ENCODE assay signal across 27 cellular contexts in genomic region chr18:7165846-7166393, GRCh38. TPM values are rescaled to one million over a fixed set of nuclear protein-coding genes. Genes with fewer than 3 reads are reported as not detected.
"Had no signal": no experiment of that assay in that cellular context is flagged by ENCODE, and none has a peak within 500 bp of the region (broad histone marks: within the 10 kb centered on the region; RNA-seq: fewer than 3 reads in every experiment).

No MANE protein-coding gene starts in this region.

- H3K9me3 ChIP-seq: gastrocnemius medialis, right lobe of liver, testis, tibial artery, upper lobe of left lung, uterus had no signal

- H3K4me3 ChIP-seq: dorsolateral prefrontal cortex, gastrocnemius medialis, lung, right lobe of liver, testis, tibial artery, upper lobe of left lung, uterus had no signal

- H3K36me3 ChIP-seq: gastrocnemius medialis, right lobe of liver, tibial artery, upper lobe of left lung, uterus had no signal

- H3K9me3 Mint-ChIP-seq: natural killer cell had no signal

- H3K27ac ChIP-seq: dorsolateral prefrontal cortex, epithelial cell of prostate, gastrocnemius medialis, parathyroid adenoma, right lobe of liver, testis, tibial artery, upper lobe of left lung, uterus had no signal

- DNase-seq: dorsolateral prefrontal cortex; effector CD4-positive, alpha-beta T cell; foreskin fibroblast; gastrocnemius medialis; kidney; natural killer cell; occipital lobe; right lobe of liver; small intestine; stimulated activated CD4-positive, alpha-beta T cell treated with anti-CD3 and anti-CD28 coated beads, Interleukin-12 subunit alpha, Interleukin-12 subunit beta, amount 100 ng/mL, for 4 hours; stimulated activated CD4-positive, alpha-beta T cell treated with anti-CD3 and anti-CD28 coated beads, Interleukin-2, amount 100 ng/mL, for 24 hours; stimulated activated CD4-positive, alpha-beta T cell treated with anti-CD3 and anti-CD28 coated beads, Interleukin-4, amount 100 ng/mL, for 24 hours; stimulated activated naive CD8-positive, alpha-beta T cell treated with anti-CD3 and anti-CD28 coated beads, Interleukin-15, Interleukin-2, amounts not matched to agents 100 U/mL and 50 U/mL, for 24 hours; substantia nigra; testis; tibial artery; upper lobe of left lung; uterus had no signal

- H3K4me3 Mint-ChIP-seq: memory B cell; natural killer cell; stimulated activated memory B cell treated with anti-CD40 and anti-IgM and Interleukin-4, amounts not matched to agents 10 μg/mL and 1 μg/mL and 100 μg/mL, for 72 hours had no signal

- H3K27ac Mint-ChIP-seq: memory B cell; natural killer cell; progenitor cell of endocrine pancreas; stimulated activated memory B cell treated with anti-CD40 and anti-IgM and Interleukin-4, amounts not matched to agents 10 μg/mL and 1 μg/mL and 100 μg/mL, for 72 hours had no signal

- H3K36me3 Mint-ChIP-seq: memory B cell; natural killer cell; stimulated activated memory B cell treated with anti-CD40 and anti-IgM and Interleukin-4, amounts not matched to agents 10 μg/mL and 1 μg/mL and 100 μg/mL, for 72 hours had no signal

- H3K4me1 Mint-ChIP-seq: memory B cell; natural killer cell; stimulated activated memory B cell treated with anti-CD40 and anti-IgM and Interleukin-4, amounts not matched to agents 10 μg/mL and 1 μg/mL and 100 μg/mL, for 72 hours had no signal

- ATAC-seq: esophagus mucosa; gastrocnemius medialis; left lobe of liver; natural killer cell; right lobe of liver; stimulated activated memory B cell treated with anti-CD40 and anti-IgM and Interleukin-4, amounts not matched to agents 10 μg/mL and 1 μg/mL and 100 μg/mL, for 72 hours; stimulated activated naive CD8-positive, alpha-beta T cell treated with anti-CD3 and anti-CD28 coated beads, Interleukin-15, Interleukin-2, amounts not matched to agents 100 U/mL and 50 U/mL, for 24 hours had no signal

- H3K4me1 ChIP-seq: gastrocnemius medialis, parathyroid adenoma, right lobe of liver, tibial artery, upper lobe of left lung, uterus had no signal

- H2AFZ ChIP-seq: parathyroid adenoma had no signal

- H3K27me3 ChIP-seq: gastrocnemius medialis, right lobe of liver, testis, upper lobe of left lung, uterus had no signal

- H3K27me3 Mint-ChIP-seq: memory B cell; stimulated activated memory B cell treated with anti-CD40 and anti-IgM and Interleukin-4, amounts not matched to agents 10 μg/mL and 1 μg/mL and 100 μg/mL, for 72 hours had no signal

- H3K79me2 ChIP-seq: parathyroid adenoma had no signal

RNA-seq across cellular contexts. Expression of gene LAMA1, which starts 48.3 kb away (rescaled TPM):
- total RNA-seq: mononuclear cell, natural killer cell had no signal
